Comparison of ENCODE assay signal across 19 cellular contexts in the genomic region with DNA sequence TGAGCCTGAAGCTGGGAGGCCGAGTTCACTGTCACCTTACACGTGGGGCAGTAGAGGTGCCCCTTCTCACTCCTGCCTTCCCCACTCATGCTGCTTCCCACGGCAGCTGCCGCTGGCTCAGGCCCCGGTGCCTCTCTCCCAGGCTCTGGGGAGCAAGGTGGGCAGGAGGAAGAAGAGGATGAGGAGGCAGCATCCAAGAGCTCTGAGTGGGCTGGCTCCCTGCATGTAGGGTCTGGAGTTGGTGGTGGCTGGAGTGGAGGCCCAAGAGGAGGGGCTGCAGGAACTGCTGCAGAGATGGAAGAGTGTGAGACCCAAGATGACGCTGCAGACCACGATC. TPM values are rescaled to one million over a fixed set of nuclear protein-coding genes. Genes with fewer than 3 reads are reported as not detected.
DNase-seq lines count a peak whose midpoint lies in the region; ATAC-seq and TF ChIP-seq lines count a peak whose summit lies in the region.
"Had no signal": no experiment of that assay in that cellular context is flagged by ENCODE, and none has a peak within 500 bp of the region (broad histone marks: within the 10 kb centered on the region; RNA-seq: fewer than 3 reads in every experiment).

No MANE protein-coding gene starts in this region.

- no peaks in the 10 kb centered on the region for H3K9me3 ChIP-seq in OCI-LY3 (ENCODE audit: insufficient read depth, low read length)
- H3K9me3 ChIP-seq: BE2C, HAP-1 had no signal

- H4K20me1 ChIP-seq in OCI-LY3 (ENCODE audit: insufficient read depth, low read length), result no peaks in the 10 kb centered on the region

- H3K4me1 Mint-ChIP-seq in T-helper 1 cell treated with Interleukin-12 subunit alpha and Interleukin-12 subunit beta and Interleukin-4 antibody, amounts not matched to agents 30 μg/mL and 1 μg/mL, for 36 hours (ENCODE audit: low read depth), result peaks cover 11% of the 10 kb centered on the region
- peaks cover 10% of the 10 kb centered on the region for H3K4me1 Mint-ChIP-seq in osteocyte (ENCODE audit: unreplicated experiment)

- no peak overlapping the region for H3K4me3 Mint-ChIP-seq in T-helper 1 cell treated with Interleukin-12 subunit alpha and Interleukin-12 subunit beta and Interleukin-4 antibody, amounts not matched to agents 30 μg/mL and 1 μg/mL, for 36 hours
- no peak overlapping the region for H3K4me3 Mint-ChIP-seq in osteocyte (ENCODE audit: unreplicated experiment)

- peaks cover 20% of the 10 kb centered on the region for H3K4me1 ChIP-seq in OCI-LY3 (ENCODE audit: low read length)
- H3K4me1 ChIP-seq in foreskin keratinocyte, result peaks cover 6% of the 10 kb centered on the region
- H3K4me1 ChIP-seq: BE2C, HAP-1 had no signal

- H2AFZ ChIP-seq in OCI-LY3 (ENCODE audit: low read depth, low read length), result no peak overlapping the region

- H3K4me3 ChIP-seq in OCI-LY3 (ENCODE audit: low read length), result no peak overlapping the region
- H3K4me3 ChIP-seq in fibroblast of villous mesenchyme (ENCODE audit: low read depth, low read length), result no peak overlapping the region
- H3K4me3 ChIP-seq: HAP-1 had no signal

- H3K27ac Mint-ChIP-seq in T-helper 1 cell treated with Interleukin-12 subunit alpha and Interleukin-12 subunit beta and Interleukin-4 antibody, amounts not matched to agents 30 μg/mL and 1 μg/mL, for 36 hours, result peak overlapping the region; percentile 38
- no peak overlapping the region for H3K27ac Mint-ChIP-seq in osteocyte (ENCODE audit: unreplicated experiment)

- DNase-seq in T-helper 1 cell (no peak), fibroblast of villous mesenchyme (ENCODE audit: low read depth) (no peak), osteocyte (ENCODE audit: extremely low spot score, unreplicated experiment) (no peak), SIG-M5 (lab: John Stamatoyannopoulos, UW) (no peak), foreskin keratinocyte (no peak), NCI-H1694 (lab: John Stamatoyannopoulos, UW) (no peak)
- DNase-seq: 8988T; BE2C; CD4-positive, CD25-positive, alpha-beta regulatory T cell; COR-L47; DMS153; GF-D8; NCI-H1105 treated with DMSO at 0.1 percent for 48 hours; NCI-H187 treated with DMSO at 0.1 percent for 48 hours; NCI-H510A treated with DMSO at 0.1 percent for 48 hours had no signal

- H3K27me3 Mint-ChIP-seq in T-helper 1 cell treated with Interleukin-12 subunit alpha and Interleukin-12 subunit beta and Interleukin-4 antibody, amounts not matched to agents 30 μg/mL and 1 μg/mL, for 36 hours (ENCODE audit: low read depth), result no peaks in the 10 kb centered on the region
- peaks cover 3% of the 10 kb centered on the region for H3K27me3 Mint-ChIP-seq in osteocyte (ENCODE audit: unreplicated experiment)

- H3K4me2 ChIP-seq in OCI-LY3 (ENCODE audit: low read length), result no peak overlapping the region

- H3K27ac ChIP-seq in OCI-LY3 (ENCODE audit: low read length) (no peak overlapping the region), foreskin keratinocyte (no peak overlapping the region)

- H3K27me3 ChIP-seq in OCI-LY3 (ENCODE audit: low read depth, low read length), result no peaks in the 10 kb centered on the region
- H3K27me3 ChIP-seq in foreskin keratinocyte, result no peaks in the 10 kb centered on the region
- H3K27me3 ChIP-seq: BE2C had no signal

- no peaks in the 10 kb centered on the region for H3K79me2 ChIP-seq in OCI-LY3 (ENCODE audit: low read length)

- ATAC-seq in foreskin keratinocyte, result no peak
- ATAC-seq: Right ventricle myocardium inferior had no signal

- no peak overlapping the region for H3K9ac ChIP-seq in OCI-LY3 (ENCODE audit: low read length)

- TF ChIP-seq CTCF in OCI-LY3 (IDR thresholded peaks at IDR 0.05; ENCODE audit: low read depth, low read length), result 0 out of 2 replicates have a peak, but pooled peaks have one; percentile 2
- TF ChIP-seq CTCF in fibroblast of villous mesenchyme (IDR thresholded peaks at IDR 0.05; ENCODE audit: insufficient read depth, low read depth, low read length), result peak; percentile 0
- peak; percentile 0 for TF ChIP-seq CTCF in osteocyte (IDR thresholded peaks at IDR 0.05)
- TF ChIP-seq CTCF in foreskin keratinocyte (conservative IDR thresholded peaks at IDR 0.05), result no peak

- H3K36me3 Mint-ChIP-seq in T-helper 1 cell treated with Interleukin-12 subunit alpha and Interleukin-12 subunit beta and Interleukin-4 antibody, amounts not matched to agents 30 μg/mL and 1 μg/mL, for 36 hours (ENCODE audit: low read depth), result peaks cover 6% of the 10 kb centered on the region
- peaks cover 3% of the 10 kb centered on the region for H3K36me3 Mint-ChIP-seq in osteocyte (ENCODE audit: unreplicated experiment)

- no peaks in the 10 kb centered on the region for H3K9me3 Mint-ChIP-seq in T-helper 1 cell treated with Interleukin-12 subunit alpha and Interleukin-12 subunit beta and Interleukin-4 antibody, amounts not matched to agents 30 μg/mL and 1 μg/mL, for 36 hours
- no peaks in the 10 kb centered on the region for H3K9me3 Mint-ChIP-seq in osteocyte (ENCODE audit: unreplicated experiment)
- H3K9me3 Mint-ChIP-seq: CD4-positive, CD25-positive, alpha-beta regulatory T cell had no signal

- peaks cover 54% of the 10 kb centered on the region for H3K36me3 ChIP-seq in OCI-LY3 (replicated peaks; ENCODE audit: low read depth, low read length)

RNA-seq across cellular contexts. Expression of gene NKIRAS2, which starts 8.9 kb away (rescaled TPM):
- total RNA-seq in fibroblast of villous mesenchyme, result 34.5 and 35.8 TPM in 2 replicates
- total RNA-seq in osteocyte, result 48.9 and 51.3 TPM in 2 replicates
- 17.1 TPM in 2 replicates for total RNA-seq in foreskin keratinocyte
- polyA plus RNA-seq in foreskin keratinocyte, result 18.6 and 20.0 TPM in 2 replicates

RNA-seq across cellular contexts. Expression of gene DNAJC7, which starts 11.5 kb away (rescaled TPM):
- 63.8 and 80.7 TPM in 2 replicates for total RNA-seq in fibroblast of villous mesenchyme
- 73.9 and 92.8 TPM in 2 replicates for total RNA-seq in osteocyte
- total RNA-seq in foreskin keratinocyte, result 96.5 and 102 TPM in 2 replicates
- polyA plus RNA-seq in foreskin keratinocyte, result 98.8 and 101 TPM in 2 replicates

RNA-seq across cellular contexts. Expression of gene C17orf113, which starts 21.6 kb away (rescaled TPM):
- total RNA-seq in fibroblast of villous mesenchyme (under 0.01 and 0.32 TPM in 2 replicates), osteocyte (1.3 and 1.6 TPM in 2 replicates), foreskin keratinocyte (0.18 and 0.31 TPM in 2 replicates)
- polyA plus RNA-seq in foreskin keratinocyte, result 0.12 and 0.17 TPM in 2 replicates
